8 cellular contexts compared by ENCODE assay signal in genomic region chr20:2800590-2801458, GRCh38. TPM values are rescaled to one million over a fixed set of nuclear protein-coding genes. Genes with fewer than 3 reads are reported as not detected.
DNase-seq lines count a peak whose midpoint lies in the region; ATAC-seq and TF ChIP-seq lines count a peak whose summit lies in the region.

Gene CPXM1 (minus strand): TSS chr20:2800627. CDS start chr20:2800572, 55 bp downstream.

- TF ChIP-seq CTCF in fibroblast of the aortic adventitia (IDR thresholded peaks at IDR 0.05; ENCODE audit: insufficient read depth, low read length) (no peak), RWPE1 (conservative IDR thresholded peaks at IDR 0.05; ENCODE audit: low read depth) (no peak)

- H3K27me3 ChIP-seq in rectal smooth muscle tissue (ENCODE audit: control insufficient read depth, insufficient read depth, low read length), result peaks cover 14% of the 10 kb centered on the region

- H3K27ac ChIP-seq in rectal smooth muscle tissue (ENCODE audit: low read depth, low read length) (no peak within 1 kb of the TSS), RWPE1 (no peak within 1 kb of the TSS)

- no peaks in the 10 kb centered on the region for H3K36me3 ChIP-seq in rectal smooth muscle tissue (ENCODE audit: control insufficient read depth, insufficient read depth, low read length)

- H3K9ac ChIP-seq in rectal smooth muscle tissue (ENCODE audit: low read length), result no peak within 1 kb of the TSS

- H3K4me1 ChIP-seq in rectal smooth muscle tissue (ENCODE audit: control insufficient read depth, insufficient read depth, low read length), result no peaks in the 10 kb centered on the region

- DNase-seq in activated CD4-positive, alpha-beta T cell treated with anti-CD3 and anti-CD28 coated beads for 48 hours, result peak; percentile 48
- DNase-seq in activated CD4-positive, alpha-beta T cell treated with anti-CD3 and anti-CD28 coated beads for 1 hour, result no peak
- DNase-seq in SKM-1 treated with dmso at 0.1 percent for 144 hours (lab: John Stamatoyannopoulos, UW; ENCODE audit: unreplicated experiment) (peak; percentile 17), fibroblast of the aortic adventitia (ENCODE audit: low read depth) (no peak), NK-92 (lab: John Stamatoyannopoulos, UW; ENCODE audit: unreplicated experiment) (no peak), RWPE1 (ENCODE audit: low spot score) (no peak)

- POLR2A ChIA-PET in RWPE1 (lab: Yijun Ruan, JAX; ENCODE audit: low non-redundant PET), result no interaction called here

- H3K4me3 ChIP-seq in fibroblast of the aortic adventitia (ENCODE audit: low read depth, low read length) (peak within 1 kb of the TSS; percentile 51), rectal smooth muscle tissue (ENCODE audit: low read length) (peak within 1 kb of the TSS; percentile 50)

- CTCF ChIA-PET in RWPE1 (lab: Yijun Ruan, JAX), result interaction anchor here (0.5 kb wide), 1 partner anchor 28 kb away, joined by 3 read pairs; no protein-coding TSS in a partner anchor

- ATAC-seq in HG03159 (IDR thresholded peaks at IDR 0.05; ENCODE audit: unreplicated experiment), result peak; percentile 78

RNA-seq across cellular contexts. Expression of gene CPXM1, which starts in this region (rescaled TPM):
- 3.8 and 48.5 TPM in 2 replicates for total RNA-seq in fibroblast of the aortic adventitia (ENCODE audit: low replicate concordance)

Comparison
In these comparisons a context has a peak if more than half of its experiments do, and no peak if none do; other contexts are left out.
1. DNase-seq: peak in activated CD4-positive, alpha-beta T cell treated with anti-CD3 and anti-CD28 coated beads for 48 hours (single experiment) and SKM-1 treated with dmso at 0.1 percent for 144 hours (single experiment); none in activated CD4-positive, alpha-beta T cell treated with anti-CD3 and anti-CD28 coated beads for 1 hour (single experiment), fibroblast of the aortic adventitia (single experiment), NK-92 (single experiment) and RWPE1 (single experiment).